Comparison of ENCODE assay signal across 1 cellular context in genomic region chr4:70718811-70719604, GRCh38.
TF ChIP-seq lines count a peak whose summit lies in the region.

No MANE protein-coding gene starts in this region.

TF ChIP-seq in HepG2, 621 proteins besides CTCF, POLR2A, EP300 and RAD21:
- no peak for TF ChIP-seq ARID3A (IDR thresholded peaks at IDR 0.05; ENCODE audit: low read depth, low read length)
- peak; percentile 71 for TF ChIP-seq CEBPB (IDR thresholded peaks at IDR 0.05; ENCODE audit: borderline replicate concordance, low read depth, low read length)
